2 cellular contexts compared by ENCODE assay signal in the genomic region with DNA sequence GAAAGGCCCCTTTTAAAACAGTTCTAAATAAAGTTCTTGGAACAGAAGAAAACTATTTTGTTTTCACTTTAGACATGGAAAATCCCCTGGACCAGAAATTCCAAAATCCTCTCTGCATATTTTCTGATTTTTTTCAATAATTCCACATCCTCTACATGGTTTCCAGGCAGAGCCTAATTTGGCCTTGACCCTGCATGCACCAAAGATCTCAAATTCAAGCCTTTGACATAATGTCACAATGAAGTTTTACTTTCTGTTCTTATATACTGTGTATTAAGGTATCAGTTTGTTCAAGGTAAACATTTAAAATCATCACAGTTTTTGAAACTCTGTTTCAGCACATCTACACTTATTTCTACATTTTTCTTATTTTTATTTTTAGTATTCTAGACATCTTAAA.
TF ChIP-seq lines count a peak whose summit lies in the region.

No MANE protein-coding gene starts in this region.

TF ChIP-seq in liver, 16 proteins besides CTCF, POLR2A, EP300 and RAD21:
- TF ChIP-seq, protein P1, sequence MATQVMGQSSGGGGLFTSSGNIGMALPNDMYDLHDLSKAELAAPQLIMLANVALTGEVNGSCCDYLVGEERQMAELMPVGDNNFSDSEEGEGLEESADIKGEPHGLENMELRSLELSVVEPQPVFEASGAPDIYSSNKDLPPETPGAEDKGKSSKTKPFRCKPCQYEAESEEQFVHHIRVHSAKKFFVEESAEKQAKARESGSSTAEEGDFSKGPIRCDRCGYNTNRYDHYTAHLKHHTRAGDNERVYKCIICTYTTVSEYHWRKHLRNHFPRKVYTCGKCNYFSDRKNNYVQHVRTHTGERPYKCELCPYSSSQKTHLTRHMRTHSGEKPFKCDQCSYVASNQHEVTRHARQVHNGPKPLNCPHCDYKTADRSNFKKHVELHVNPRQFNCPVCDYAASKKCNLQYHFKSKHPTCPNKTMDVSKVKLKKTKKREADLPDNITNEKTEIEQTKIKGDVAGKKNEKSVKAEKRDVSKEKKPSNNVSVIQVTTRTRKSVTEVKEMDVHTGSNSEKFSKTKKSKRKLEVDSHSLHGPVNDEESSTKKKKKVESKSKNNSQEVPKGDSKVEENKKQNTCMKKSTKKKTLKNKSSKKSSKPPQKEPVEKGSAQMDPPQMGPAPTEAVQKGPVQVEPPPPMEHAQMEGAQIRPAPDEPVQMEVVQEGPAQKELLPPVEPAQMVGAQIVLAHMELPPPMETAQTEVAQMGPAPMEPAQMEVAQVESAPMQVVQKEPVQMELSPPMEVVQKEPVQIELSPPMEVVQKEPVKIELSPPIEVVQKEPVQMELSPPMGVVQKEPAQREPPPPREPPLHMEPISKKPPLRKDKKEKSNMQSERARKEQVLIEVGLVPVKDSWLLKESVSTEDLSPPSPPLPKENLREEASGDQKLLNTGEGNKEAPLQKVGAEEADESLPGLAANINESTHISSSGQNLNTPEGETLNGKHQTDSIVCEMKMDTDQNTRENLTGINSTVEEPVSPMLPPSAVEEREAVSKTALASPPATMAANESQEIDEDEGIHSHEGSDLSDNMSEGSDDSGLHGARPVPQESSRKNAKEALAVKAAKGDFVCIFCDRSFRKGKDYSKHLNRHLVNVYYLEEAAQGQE (IDR thresholded peaks at IDR 0.05) = no peak
- TF ChIP-seq HNF4G (IDR thresholded peaks at IDR 0.05) (no peak), FOXA1 (IDR thresholded peaks at IDR 0.05) (no peak), SP1 (IDR thresholded peaks at IDR 0.05) (peak; percentile 7), RXRA (IDR thresholded peaks at IDR 0.05) (peak in 1 of 2 donors; percentile 37), NR2F2 (IDR thresholded peaks at IDR 0.05) (peak; percentile 80), YY1 (IDR thresholded peaks at IDR 0.05) (no peak)

TF ChIP-seq in HepG2, 621 proteins besides CTCF, POLR2A, EP300 and RAD21 (continued from another document):
- TF ChIP-seq, protein P2, sequence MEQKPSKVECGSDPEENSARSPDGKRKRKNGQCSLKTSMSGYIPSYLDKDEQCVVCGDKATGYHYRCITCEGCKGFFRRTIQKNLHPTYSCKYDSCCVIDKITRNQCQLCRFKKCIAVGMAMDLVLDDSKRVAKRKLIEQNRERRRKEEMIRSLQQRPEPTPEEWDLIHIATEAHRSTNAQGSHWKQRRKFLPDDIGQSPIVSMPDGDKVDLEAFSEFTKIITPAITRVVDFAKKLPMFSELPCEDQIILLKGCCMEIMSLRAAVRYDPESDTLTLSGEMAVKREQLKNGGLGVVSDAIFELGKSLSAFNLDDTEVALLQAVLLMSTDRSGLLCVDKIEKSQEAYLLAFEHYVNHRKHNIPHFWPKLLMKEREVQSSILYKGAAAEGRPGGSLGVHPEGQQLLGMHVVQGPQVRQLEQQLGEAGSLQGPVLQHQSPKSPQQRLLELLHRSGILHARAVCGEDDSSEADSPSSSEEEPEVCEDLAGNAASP (CRISPR knock-in tag; IDR thresholded peaks at IDR 0.05; ENCODE audit: borderline replicate concordance) = no peak
- TF ChIP-seq KAT7 (CRISPR knock-in tag; IDR thresholded peaks at IDR 0.05; ENCODE audit: borderline replicate concordance) (no peak), ZNF83 (CRISPR knock-in tag; IDR thresholded peaks at IDR 0.05; ENCODE audit: borderline replicate concordance) (no peak), SRSF1 (optimal IDR thresholded peaks at IDR 0.05; ENCODE audit: low read depth, low read length) (no peak)
- TF ChIP-seq, protein P3, sequence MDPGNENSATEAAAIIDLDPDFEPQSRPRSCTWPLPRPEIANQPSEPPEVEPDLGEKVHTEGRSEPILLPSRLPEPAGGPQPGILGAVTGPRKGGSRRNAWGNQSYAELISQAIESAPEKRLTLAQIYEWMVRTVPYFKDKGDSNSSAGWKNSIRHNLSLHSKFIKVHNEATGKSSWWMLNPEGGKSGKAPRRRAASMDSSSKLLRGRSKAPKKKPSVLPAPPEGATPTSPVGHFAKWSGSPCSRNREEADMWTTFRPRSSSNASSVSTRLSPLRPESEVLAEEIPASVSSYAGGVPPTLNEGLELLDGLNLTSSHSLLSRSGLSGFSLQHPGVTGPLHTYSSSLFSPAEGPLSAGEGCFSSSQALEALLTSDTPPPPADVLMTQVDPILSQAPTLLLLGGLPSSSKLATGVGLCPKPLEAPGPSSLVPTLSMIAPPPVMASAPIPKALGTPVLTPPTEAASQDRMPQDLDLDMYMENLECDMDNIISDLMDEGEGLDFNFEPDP (CRISPR knock-in tag; conservative IDR thresholded peaks at IDR 0.05) = no peak
